ENCODE assay signal across 19 cellular contexts in genomic region chr7:66105263-66105748, GRCh38.
"Had no signal": no experiment of that assay in that cellular context is flagged by ENCODE, and none has a peak within 500 bp of the region (broad histone marks: within the 10 kb centered on the region; RNA-seq: fewer than 3 reads in every experiment).

No MANE protein-coding gene starts in this region.

- H3K4me3 ChIP-seq: dorsolateral prefrontal cortex, heart left ventricle, mucosa of descending colon had no signal

- H3K9ac ChIP-seq: parathyroid adenoma had no signal

- H2AFZ ChIP-seq: parathyroid adenoma had no signal

- ATAC-seq: activated CD8-positive, alpha-beta memory T cell treated with anti-CD3 and anti-CD28 coated beads, Interleukin-2, amount 10 ng/mL, durations not matched to agents 7 days and 5 days; activated T-cell treated with anti-CD3 and anti-CD28 coated beads, Interleukin-2, amount 50 U/mL, for 4 hours; heart left ventricle; mucosa of descending colon; naive thymus-derived CD4-positive, alpha-beta T cell had no signal

- DNase-seq: activated CD4-positive, alpha-beta memory T cell treated with anti-CD3 and anti-CD28 coated beads for 36 hours; activated CD8-positive, alpha-beta memory T cell treated with anti-CD3 and anti-CD28 coated beads, Interleukin-2, amount 10 ng/mL, durations not matched to agents 7 days and 5 days; activated effector memory CD4-positive, alpha-beta T cell treated with Interleukin-2 at 50 U/mL for 16 hours; activated naive CD4-positive, alpha-beta T cell treated with anti-CD3 and anti-CD28 coated beads, Interleukin-2, amount 50 U/mL, for 16 hours; activated T-cell treated with anti-CD3 and anti-CD28 coated beads, Interleukin-2, amount 50 U/mL, for 4 hours; dorsolateral prefrontal cortex; endodermal cell; heart left ventricle; mucosa of descending colon; naive thymus-derived CD4-positive, alpha-beta T cell; stimulated activated CD4-positive, alpha-beta T cell treated with anti-CD3 and anti-CD28 coated beads, Interleukin-12 subunit alpha, Interleukin-12 subunit beta, amount 100 ng/mL, for 4 hours; stimulated activated CD4-positive, alpha-beta T cell treated with anti-CD3 and anti-CD28 coated beads, Interleukin-2, amount 100 ng/mL, for 24 hours; T1000; WERI-Rb-1 had no signal

- H3K36me3 ChIP-seq: heart left ventricle, neutrophil, WERI-Rb-1 had no signal

- H3K79me2 ChIP-seq: parathyroid adenoma had no signal

- FAIRE-seq: astrocyte, bronchial epithelial cell, frontal cortex had no signal

- H3K27ac ChIP-seq: dorsolateral prefrontal cortex, heart left ventricle, neutrophil, parathyroid adenoma, WERI-Rb-1 had no signal

- H3K27me3 ChIP-seq: dorsolateral prefrontal cortex, heart left ventricle, neutrophil had no signal

- H3K4me1 ChIP-seq: parathyroid adenoma had no signal

- H3K9me3 ChIP-seq: heart left ventricle, mucosa of descending colon, neutrophil had no signal
